ENCODE assay signal across 19 cellular contexts in the genomic region with DNA sequence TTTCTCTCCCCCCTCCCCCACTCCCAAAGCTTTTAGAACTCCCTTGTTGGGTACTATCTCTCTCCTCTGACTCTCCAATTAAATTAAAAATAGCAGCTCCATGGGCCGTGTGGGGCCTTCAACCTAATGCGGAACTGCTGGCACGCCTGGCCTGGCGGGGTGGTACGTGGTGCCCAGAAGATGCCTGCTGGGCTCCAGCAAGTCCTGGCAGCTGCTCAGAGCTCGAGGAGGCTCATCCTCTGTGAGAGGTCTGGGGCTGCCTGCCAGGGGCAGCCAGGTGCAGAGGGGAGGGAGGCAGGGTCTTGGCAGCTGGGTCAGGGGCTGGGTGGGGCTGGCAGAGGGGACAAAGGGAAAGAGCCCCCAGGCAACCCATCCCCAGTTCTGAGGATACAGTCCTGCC.
A peak's percentile ranks its signal among the peaks of the same experiment; 100 is the strongest.
DNase-seq lines count a peak whose midpoint lies in the region; ATAC-seq and TF ChIP-seq lines count a peak whose summit lies in the region.
"Had no signal": no experiment of that assay in that cellular context is flagged by ENCODE, and none has a peak within 500 bp of the region (broad histone marks: within the 10 kb centered on the region; RNA-seq: fewer than 3 reads in every experiment).

No MANE protein-coding gene starts in this region.

- H3K4me2 ChIP-seq in mesenchymal stem cell (ENCODE audit: low read length, poor library complexity, severe bottlenecking), result no peak overlapping the region
- H3K4me2 ChIP-seq: KMS-11 had no signal

- ATAC-seq in Right ventricle myocardium inferior (peak; percentile 79), sciatic nerve (no peak)
- ATAC-seq: activated CD8-positive, alpha-beta T cell treated with anti-CD3 and anti-CD28 coated beads, Interleukin-2, amount 10 ng/mL, durations not matched to agents 7 days and 5 days; CD8-positive, alpha-beta T cell; HCT116 had no signal

- DNase-seq in NCI-H1105 (lab: John Stamatoyannopoulos, UW) (peak; percentile 92), NCI-H2196 (lab: John Stamatoyannopoulos, UW; ENCODE audit: unreplicated experiment) (peak; percentile 75), Right ventricle myocardium inferior (ENCODE audit: missing footprints) (peak; percentile 83), sciatic nerve (ENCODE audit: low spot score) (peak; percentile 28), ovary (no peak), SHP77 treated with DMSO at 0.1 percent for 48 hours (lab: John Stamatoyannopoulos, UW) (no peak), mesenchymal stem cell (no peak)
- DNase-seq: activated CD8-positive, alpha-beta T cell treated with anti-CD3 and anti-CD28 coated beads, Interleukin-2, amount 10 ng/mL, durations not matched to agents 7 days and 5 days; activated naive CD4-positive, alpha-beta T cell treated with anti-CD3 and anti-CD28 coated beads, Interleukin-2, amount 50 U/mL, for 16 hours; activated T-cell treated with anti-CD3 and anti-CD28 coated beads, Interleukin-2, amount 50 U/mL, for 24 hours; CD8-positive, alpha-beta T cell; foreskin melanocyte; mesendoderm; NCI-H226; RPMI8226; stimulated activated naive CD4-positive, alpha-beta T cell had no signal

- no peak overlapping the region for H4K91ac ChIP-seq in mesenchymal stem cell (ENCODE audit: low read length)

- no peak overlapping the region for H3K18ac ChIP-seq in mesenchymal stem cell (ENCODE audit: low read depth in 1 of 2, low read length in 2 of 2)

- H4K8ac ChIP-seq in mesenchymal stem cell (ENCODE audit: low read length), result no peak overlapping the region

- TF ChIP-seq CTCF in ovary (IDR thresholded peaks at IDR 0.05), result no peak

- no peaks in the 10 kb centered on the region for H3K4me1 ChIP-seq in ovary (ENCODE audit: insufficient read depth)
- H3K4me1 ChIP-seq in mesenchymal stem cell (ENCODE audit: control insufficient read depth, insufficient read depth, low read depth, low read length), result no peaks in the 10 kb centered on the region
- H3K4me1 ChIP-seq: parathyroid adenoma had no signal

- H2BK12ac ChIP-seq in mesenchymal stem cell (ENCODE audit: low read length in 2 of 2), result no peak overlapping the region

- H3K27me3 ChIP-seq in ovary, result no peaks in the 10 kb centered on the region
- peaks cover 3 to 5% of the 10 kb centered on the region in 2 experiments for H3K27me3 ChIP-seq in mesenchymal stem cell (ENCODE audit: control insufficient read depth in 1 of 2, insufficient read depth in 1 of 2, low read length in 2 of 2)

- no peak overlapping the region for H2BK15ac ChIP-seq in mesenchymal stem cell (ENCODE audit: low read depth, poor library complexity, severe bottlenecking)

- H3K36me3 ChIP-seq in ovary, result no peaks in the 10 kb centered on the region
- H3K36me3 ChIP-seq in mesenchymal stem cell (ENCODE audit: control insufficient read depth in 1 of 2, insufficient read depth in 2 of 2, low read depth in 1 of 2, low read length in 2 of 2), result no peaks in the 10 kb centered on the region

- H3K4me3 ChIP-seq in ovary (no peak overlapping the region), mesenchymal stem cell (ENCODE audit: insufficient read depth in 1 of 2, low read depth in 1 of 2, low read length in 2 of 2) (no peak overlapping the region)

- H3K9me3 ChIP-seq in ovary, result no peaks in the 10 kb centered on the region
- H3K9me3 ChIP-seq in mesenchymal stem cell (ENCODE audit: control insufficient read depth, low read length), result no peaks in the 10 kb centered on the region

- H3K23ac ChIP-seq in mesenchymal stem cell (ENCODE audit: low read length in 2 of 2), result no peak overlapping the region

- H3K9ac ChIP-seq in mesenchymal stem cell (ENCODE audit: low read length), result no peak overlapping the region
- H3K9ac ChIP-seq: KMS-11, parathyroid adenoma had no signal

- H3K4ac ChIP-seq in mesenchymal stem cell (ENCODE audit: low read depth in 1 of 2, low read length in 2 of 2), result no peak overlapping the region

- no peaks in the 10 kb centered on the region for H3K79me1 ChIP-seq in mesenchymal stem cell (replicated peaks; ENCODE audit: low read length, poor library complexity, severe bottlenecking)

- no peak overlapping the region for H2BK5ac ChIP-seq in mesenchymal stem cell (ENCODE audit: low read depth, low read length, poor library complexity, severe bottlenecking)

- WGBS in ovary, 3 donors, result 58 to 67% (median 63%) methylated on average over 6 of the region's 6 CpGs
- 73% methylated on average over 6 of the region's 6 CpGs for WGBS in mesenchymal stem cell

- no peak overlapping the region for H2AFZ ChIP-seq in mesenchymal stem cell (ENCODE audit: low read depth, low read length)
- H2AFZ ChIP-seq: parathyroid adenoma had no signal

- no peak for TF ChIP-seq POLR2A in ovary (IDR thresholded peaks at IDR 0.05)

- no peak overlapping the region for H2BK120ac ChIP-seq in mesenchymal stem cell (ENCODE audit: low read depth, low read length)

- intact Hi-C loops in Right ventricle myocardium inferior (cut with DNase I), result loop anchor here (5.0 kb wide), 1 partner anchor 172 kb away; no protein-coding TSS in a partner anchor
- intact Hi-C loops in sciatic nerve (cut with DNase I), result no loop called here
- intact Hi-C loops in ovary (cut with DNase I), result loop anchor here in 1 of 4 donors (10.0 kb wide), 1 partner anchor 335 kb away; no protein-coding TSS in a partner anchor

- H3K27ac ChIP-seq in ovary (no peak overlapping the region), mesenchymal stem cell (ENCODE audit: low read length, poor library complexity, severe bottlenecking) (no peak overlapping the region)
- H3K27ac ChIP-seq: KMS-11, parathyroid adenoma had no signal

- H3K14ac ChIP-seq in mesenchymal stem cell (ENCODE audit: low read length in 2 of 2), result no peak overlapping the region

- TF ChIP-seq EP300 in ovary (IDR thresholded peaks at IDR 0.05), result no peak

- H2AK5ac ChIP-seq in mesenchymal stem cell (ENCODE audit: low read length, severe bottlenecking), result no peak overlapping the region

Comparison
In these comparisons a context has a peak if more than half of its experiments do, and no peak if none do; other contexts are left out.
1. DNase-seq: peak in NCI-H1105 (single experiment), NCI-H2196 (single experiment), Right ventricle myocardium inferior (single experiment) and sciatic nerve (single experiment); none in ovary (0 of 5), SHP77 treated with DMSO at 0.1 percent for 48 hours (single experiment) and mesenchymal stem cell (single experiment).